1 cellular context compared by ENCODE assay signal in genomic region chr3:24475945-24476344, GRCh38.
TF ChIP-seq lines count a peak whose summit lies in the region.

No MANE protein-coding gene starts in this region.

TF ChIP-seq in WTC11, 78 proteins besides CTCF, POLR2A, EP300 and RAD21 (continued from another document):
- TF ChIP-seq, protein P1, sequence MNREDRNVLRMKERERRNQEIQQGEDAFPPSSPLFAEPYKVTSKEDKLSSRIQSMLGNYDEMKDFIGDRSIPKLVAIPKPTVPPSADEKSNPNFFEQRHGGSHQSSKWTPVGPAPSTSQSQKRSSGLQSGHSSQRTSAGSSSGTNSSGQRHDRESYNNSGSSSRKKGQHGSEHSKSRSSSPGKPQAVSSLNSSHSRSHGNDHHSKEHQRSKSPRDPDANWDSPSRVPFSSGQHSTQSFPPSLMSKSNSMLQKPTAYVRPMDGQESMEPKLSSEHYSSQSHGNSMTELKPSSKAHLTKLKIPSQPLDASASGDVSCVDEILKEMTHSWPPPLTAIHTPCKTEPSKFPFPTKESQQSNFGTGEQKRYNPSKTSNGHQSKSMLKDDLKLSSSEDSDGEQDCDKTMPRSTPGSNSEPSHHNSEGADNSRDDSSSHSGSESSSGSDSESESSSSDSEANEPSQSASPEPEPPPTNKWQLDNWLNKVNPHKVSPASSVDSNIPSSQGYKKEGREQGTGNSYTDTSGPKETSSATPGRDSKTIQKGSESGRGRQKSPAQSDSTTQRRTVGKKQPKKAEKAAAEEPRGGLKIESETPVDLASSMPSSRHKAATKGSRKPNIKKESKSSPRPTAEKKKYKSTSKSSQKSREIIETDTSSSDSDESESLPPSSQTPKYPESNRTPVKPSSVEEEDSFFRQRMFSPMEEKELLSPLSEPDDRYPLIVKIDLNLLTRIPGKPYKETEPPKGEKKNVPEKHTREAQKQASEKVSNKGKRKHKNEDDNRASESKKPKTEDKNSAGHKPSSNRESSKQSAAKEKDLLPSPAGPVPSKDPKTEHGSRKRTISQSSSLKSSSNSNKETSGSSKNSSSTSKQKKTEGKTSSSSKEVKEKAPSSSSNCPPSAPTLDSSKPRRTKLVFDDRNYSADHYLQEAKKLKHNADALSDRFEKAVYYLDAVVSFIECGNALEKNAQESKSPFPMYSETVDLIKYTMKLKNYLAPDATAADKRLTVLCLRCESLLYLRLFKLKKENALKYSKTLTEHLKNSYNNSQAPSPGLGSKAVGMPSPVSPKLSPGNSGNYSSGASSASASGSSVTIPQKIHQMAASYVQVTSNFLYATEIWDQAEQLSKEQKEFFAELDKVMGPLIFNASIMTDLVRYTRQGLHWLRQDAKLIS (CRISPR knock-in tag; IDR thresholded peaks at IDR 0.05; ENCODE audit: borderline replicate concordance) = no peak
- TF ChIP-seq TEAD4 (CRISPR knock-in tag; IDR thresholded peaks at IDR 0.05) (no peak), PRRX2 (CRISPR knock-in tag; IDR thresholded peaks at IDR 0.05) (no peak), ZNF138 (CRISPR knock-in tag; conservative IDR thresholded peaks at IDR 0.05) (no peak), USF1 (CRISPR knock-in tag; IDR thresholded peaks at IDR 0.05) (no peak), ATF2 (CRISPR knock-in tag; IDR thresholded peaks at IDR 0.05; ENCODE audit: borderline replicate concordance, low read depth) (no peak), SMAD3 (CRISPR knock-in tag; IDR thresholded peaks at IDR 0.05; ENCODE audit: borderline replicate concordance) (no peak)
- TF ChIP-seq, protein P2, sequence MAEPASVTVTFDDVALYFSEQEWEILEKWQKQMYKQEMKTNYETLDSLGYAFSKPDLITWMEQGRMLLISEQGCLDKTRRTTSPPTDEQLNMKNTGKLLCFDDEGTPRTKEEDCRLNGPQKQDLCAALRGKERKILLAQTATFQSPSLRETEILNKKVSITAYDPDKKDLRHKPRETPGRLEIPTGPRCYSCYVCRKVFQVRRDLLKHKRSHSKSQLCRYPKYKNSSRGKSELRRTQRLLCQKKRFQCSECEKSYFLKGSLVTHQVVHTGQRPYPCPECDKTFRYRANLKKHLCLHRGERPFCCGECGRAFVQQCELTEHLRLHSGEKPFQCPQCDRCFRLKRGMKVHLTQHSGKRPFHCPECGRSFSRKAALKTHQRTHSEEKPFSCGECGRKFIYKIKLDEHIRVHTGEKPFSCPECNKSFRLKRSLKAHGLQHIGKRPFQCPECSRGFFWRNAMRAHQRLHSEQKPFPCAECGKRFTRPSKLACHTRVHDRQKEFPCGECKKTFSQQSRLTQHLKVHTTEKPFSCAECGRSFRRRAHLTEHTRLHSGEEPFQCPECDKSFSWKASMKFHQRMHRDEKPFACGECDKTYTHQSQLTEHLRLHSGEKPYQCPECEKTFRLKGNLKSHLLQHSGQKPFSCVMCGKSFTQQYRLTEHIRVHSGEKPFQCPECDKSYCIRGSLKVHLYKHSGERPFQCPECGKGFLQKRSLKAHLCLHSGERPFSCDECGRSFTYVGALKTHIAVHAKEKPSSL (CRISPR knock-in tag; conservative IDR thresholded peaks at IDR 0.05) = no peak
